22 cellular contexts compared by ENCODE assay signal in genomic region chr3:67906256-67906655, GRCh38.
"Had no signal": no experiment of that assay in that cellular context is flagged by ENCODE, and none has a peak within 500 bp of the region (broad histone marks: within the 10 kb centered on the region; RNA-seq: fewer than 3 reads in every experiment).

No MANE protein-coding gene starts in this region.

- H3K4me3 Mint-ChIP-seq: activated CD4-positive, alpha-beta T cell treated with anti-CD3 and anti-CD28 coated beads for 36 hours; activated CD8-positive, alpha-beta memory T cell treated with anti-CD3 and anti-CD28 coated beads, Interleukin-2, amount 10 ng/mL, durations not matched to agents 7 days and 5 days; activated T-cell treated with anti-CD3 and anti-CD28 coated beads, Interleukin-2, amount 50 U/mL, for 24 hours; activated T-helper 1 cell treated with anti-CD3 and anti-CD28 coated beads, Interleukin-12 subunit alpha, Interleukin-12 subunit beta, Interleukin-2, Interleukin-4 antibody, amounts not matched to agents 30 ng/mL and 10 ng/mL and 1 ng/mL, durations not matched to agents 14 hours and 24 hours and 36 hours had no signal

- H3K4me3 ChIP-seq: breast epithelium, K562, PC-9 had no signal

- H3K27ac Mint-ChIP-seq: activated CD4-positive, alpha-beta T cell treated with anti-CD3 and anti-CD28 coated beads for 36 hours; activated CD8-positive, alpha-beta memory T cell treated with anti-CD3 and anti-CD28 coated beads, Interleukin-2, amount 10 ng/mL, durations not matched to agents 7 days and 5 days; activated naive CD4-positive, alpha-beta T cell treated with anti-CD3 and anti-CD28 coated beads, Interleukin-2, amount 50 U/mL, for 72 hours; activated T-cell treated with anti-CD3 and anti-CD28 coated beads, Interleukin-2, amount 50 U/mL, for 24 hours; activated T-helper 1 cell treated with anti-CD3 and anti-CD28 coated beads, Interleukin-12 subunit alpha, Interleukin-12 subunit beta, Interleukin-2, Interleukin-4 antibody, amounts not matched to agents 30 ng/mL and 10 ng/mL and 1 ng/mL, durations not matched to agents 14 hours and 24 hours and 36 hours had no signal

- H3K4me1 ChIP-seq: breast epithelium had no signal

- H3K4me2 ChIP-seq: PC-9 had no signal

- H3K27ac ChIP-seq: breast epithelium, PC-9, WERI-Rb-1 had no signal

- H3K36me3 ChIP-seq: breast epithelium, WERI-Rb-1 had no signal

- H3K9me3 Mint-ChIP-seq: activated naive CD4-positive, alpha-beta T cell treated with anti-CD3 and anti-CD28 coated beads, Interleukin-2, amount 50 U/mL, for 72 hours; activated T-cell treated with anti-CD3 and anti-CD28 coated beads, Interleukin-2, amount 50 U/mL, for 24 hours; activated T-helper 1 cell treated with anti-CD3 and anti-CD28 coated beads, Interleukin-12 subunit alpha, Interleukin-12 subunit beta, Interleukin-2, Interleukin-4 antibody, amounts not matched to agents 30 ng/mL and 10 ng/mL and 1 ng/mL, durations not matched to agents 14 hours and 24 hours and 36 hours had no signal

- ATAC-seq: activated CD4-positive, alpha-beta T cell treated with anti-CD3 and anti-CD28 coated beads for 36 hours; activated CD8-positive, alpha-beta memory T cell treated with anti-CD3 and anti-CD28 coated beads, Interleukin-2, amount 10 ng/mL, durations not matched to agents 7 days and 5 days; activated naive CD4-positive, alpha-beta T cell treated with anti-CD3 and anti-CD28 coated beads, Interleukin-2, amount 50 U/mL, for 72 hours; K562 had no signal

- DNase-seq: activated CD4-positive, alpha-beta T cell treated with anti-CD3 and anti-CD28 coated beads for 36 hours; activated CD8-positive, alpha-beta memory T cell treated with anti-CD3 and anti-CD28 coated beads, Interleukin-2, amount 10 ng/mL, durations not matched to agents 7 days and 5 days; activated effector memory CD4-positive, alpha-beta T cell treated with anti-CD3 and anti-CD28 coated beads, Interleukin-2, amount 50 U/mL, for 16 hours; activated naive CD4-positive, alpha-beta T cell treated with Interleukin-2 at 50 U/mL for 16 hours; activated T-cell treated with anti-CD3 and anti-CD28 coated beads, Interleukin-2, amount 50 U/mL, for 24 hours; aorta; caudate nucleus; Kasumi-1; NCI-H1105 treated with DMSO at 0.1 percent for 48 hours; NCI-H1436 treated with DMSO at 0.1 percent for 48 hours; NCI-H187; NCI-H2081; NCI-H510A treated with DMSO at 0.1 percent for 48 hours; NCI-H69; PC-9; SIG-M5; T-helper 1 cell; WERI-Rb-1 had no signal

- H3K36me3 Mint-ChIP-seq: activated CD8-positive, alpha-beta memory T cell treated with anti-CD3 and anti-CD28 coated beads, Interleukin-2, amount 10 ng/mL, durations not matched to agents 7 days and 5 days; activated naive CD4-positive, alpha-beta T cell treated with anti-CD3 and anti-CD28 coated beads, Interleukin-2, amount 50 U/mL, for 72 hours had no signal

- H3K27me3 ChIP-seq: breast epithelium had no signal

- H3K9me3 ChIP-seq: breast epithelium had no signal
